In the genomic region with DNA sequence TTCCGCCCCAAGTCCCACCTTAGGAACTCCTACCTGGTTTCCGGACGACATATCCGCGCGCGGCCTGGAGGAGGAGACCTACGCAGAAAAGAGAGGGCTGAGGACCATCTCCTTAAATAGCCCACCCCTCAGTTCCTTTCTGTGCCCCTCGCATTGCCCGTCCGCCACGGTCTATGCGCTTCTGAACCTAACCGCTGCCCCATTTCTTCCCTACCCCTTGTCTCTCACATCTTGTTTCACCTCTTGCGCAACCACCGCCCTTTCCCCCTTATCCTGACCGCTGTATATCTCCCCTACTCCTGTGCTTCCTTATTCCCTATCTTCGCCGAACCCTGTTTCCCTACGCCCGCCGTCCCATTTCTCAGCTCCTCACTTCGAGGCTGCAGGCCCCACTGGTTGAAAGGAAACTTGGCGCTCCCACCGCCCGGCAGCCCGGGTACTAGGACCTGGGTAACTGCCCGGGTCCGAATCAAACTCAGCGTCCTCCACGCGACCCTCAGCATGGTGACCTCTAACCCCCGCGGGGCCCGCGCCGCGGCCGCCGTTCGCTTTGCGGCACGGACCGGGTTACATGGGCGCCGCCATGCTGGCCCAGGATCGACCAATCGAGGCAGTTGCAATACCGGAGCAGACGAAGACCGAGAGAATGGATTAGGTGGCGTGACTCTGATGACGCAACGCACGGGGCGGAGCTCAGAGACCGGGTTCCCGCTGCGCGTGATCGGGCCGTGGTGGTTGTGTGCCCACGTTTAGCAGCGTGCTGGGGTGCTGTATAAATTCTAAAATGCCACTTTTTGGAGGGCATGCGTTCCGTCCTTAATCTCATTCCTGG, we compare ENCODE assay signal across 1 cellular context.
TF ChIP-seq lines count a peak whose summit lies in the region.

A gene (minus strand): TSS at position 612 of the 832 bp plus-strand sequence. CDS start 109 bp downstream, at position 503.

TF ChIP-seq in K562, 482 proteins besides CTCF, POLR2A, EP300 and RAD21 (continued from another document and continues in another):
- TF ChIP-seq, protein P1, sequence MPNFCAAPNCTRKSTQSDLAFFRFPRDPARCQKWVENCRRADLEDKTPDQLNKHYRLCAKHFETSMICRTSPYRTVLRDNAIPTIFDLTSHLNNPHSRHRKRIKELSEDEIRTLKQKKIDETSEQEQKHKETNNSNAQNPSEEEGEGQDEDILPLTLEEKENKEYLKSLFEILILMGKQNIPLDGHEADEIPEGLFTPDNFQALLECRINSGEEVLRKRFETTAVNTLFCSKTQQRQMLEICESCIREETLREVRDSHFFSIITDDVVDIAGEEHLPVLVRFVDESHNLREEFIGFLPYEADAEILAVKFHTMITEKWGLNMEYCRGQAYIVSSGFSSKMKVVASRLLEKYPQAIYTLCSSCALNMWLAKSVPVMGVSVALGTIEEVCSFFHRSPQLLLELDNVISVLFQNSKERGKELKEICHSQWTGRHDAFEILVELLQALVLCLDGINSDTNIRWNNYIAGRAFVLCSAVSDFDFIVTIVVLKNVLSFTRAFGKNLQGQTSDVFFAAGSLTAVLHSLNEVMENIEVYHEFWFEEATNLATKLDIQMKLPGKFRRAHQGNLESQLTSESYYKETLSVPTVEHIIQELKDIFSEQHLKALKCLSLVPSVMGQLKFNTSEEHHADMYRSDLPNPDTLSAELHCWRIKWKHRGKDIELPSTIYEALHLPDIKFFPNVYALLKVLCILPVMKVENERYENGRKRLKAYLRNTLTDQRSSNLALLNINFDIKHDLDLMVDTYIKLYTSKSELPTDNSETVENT (CRISPR knock-in tag; IDR thresholded peaks at IDR 0.05) = no peak; the same call in 1 of the 2 replicates
- TF ChIP-seq, protein P2, sequence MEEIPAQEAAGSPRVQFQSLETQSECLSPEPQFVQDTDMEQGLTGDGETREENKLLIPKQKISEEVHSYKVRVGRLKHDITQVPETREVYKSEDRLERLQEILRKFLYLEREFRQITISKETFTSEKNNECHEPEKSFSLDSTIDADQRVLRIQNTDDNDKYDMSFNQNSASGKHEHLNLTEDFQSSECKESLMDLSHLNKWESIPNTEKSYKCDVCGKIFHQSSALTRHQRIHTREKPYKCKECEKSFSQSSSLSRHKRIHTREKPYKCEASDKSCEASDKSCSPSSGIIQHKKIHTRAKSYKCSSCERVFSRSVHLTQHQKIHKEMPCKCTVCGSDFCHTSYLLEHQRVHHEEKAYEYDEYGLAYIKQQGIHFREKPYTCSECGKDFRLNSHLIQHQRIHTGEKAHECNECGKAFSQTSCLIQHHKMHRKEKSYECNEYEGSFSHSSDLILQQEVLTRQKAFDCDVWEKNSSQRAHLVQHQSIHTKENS (CRISPR knock-in tag; IDR thresholded peaks at IDR 0.05) = no peak
- TF ChIP-seq TAL1 (IDR thresholded peaks at IDR 0.05) (0 out of 2 replicates have a peak, but pooled peaks have one; percentile 31), KLF1 (tag; IDR thresholded peaks at IDR 0.05) (peak; percentile 47), JUNB (CRISPR knock-in tag; conservative IDR thresholded peaks at IDR 0.05) (peak; percentile 91; the same call in 1 of the 2 replicates), HMG20B (CRISPR knock-in tag; IDR thresholded peaks at IDR 0.05) (0 out of 2 replicates have a peak, but pooled peaks have one; percentile 43), CBFA2T3 (IDR thresholded peaks at IDR 0.05) (peak; percentile 53), RAD51 (IDR thresholded peaks at IDR 0.05; ENCODE audit: borderline replicate concordance, low read depth) (peak; percentile 78), XRCC4 (IDR thresholded peaks at IDR 0.05; ENCODE audit: extremely low read depth, insufficient read depth, insufficient read length) (no peak), FOXA3 (CRISPR knock-in tag; conservative IDR thresholded peaks at IDR 0.05 in 1 of 2, IDR thresholded peaks at IDR 0.05 in 1 of 2) (no peak), POLR2H (tag; IDR thresholded peaks at IDR 0.05; ENCODE audit: low read depth) (peak; percentile 93), KAT2B (IDR thresholded peaks at IDR 0.05; ENCODE audit: low read depth, low read length) (no peak), MCM5 (IDR thresholded peaks at IDR 0.05; ENCODE audit: low read depth) (no peak), ZBED1 (IDR thresholded peaks at IDR 0.05) (no peak), GABPB1 (CRISPR knock-in tag; IDR thresholded peaks at IDR 0.05) (peak; percentile 88), HMGN3 (IDR thresholded peaks at IDR 0.05; ENCODE audit: borderline replicate concordance, extremely low read depth, insufficient read length, low read depth, low read length) (peak; percentile 87), ESRRB (CRISPR knock-in tag; IDR thresholded peaks at IDR 0.05; ENCODE audit: borderline replicate concordance) (no peak), POLR2AphosphoS2 (IDR thresholded peaks at IDR 0.05; ENCODE audit: low read length) (peak; percentile 96), MAFF (IDR thresholded peaks at IDR 0.05; ENCODE audit: low read length) (no peak), BDP1 (IDR thresholded peaks at IDR 0.05; ENCODE audit: insufficient read depth, insufficient read length) (no peak), FOXJ2 (tag; IDR thresholded peaks at IDR 0.05) (peak; percentile 80; the same call in 1 of the 2 replicates), ELF1 (tag; IDR thresholded peaks at IDR 0.05) (no peak), MTA3 (IDR thresholded peaks at IDR 0.05; ENCODE audit: borderline replicate concordance) (no peak; the same call in 1 of the 2 replicates)
- TF ChIP-seq, protein P3, sequence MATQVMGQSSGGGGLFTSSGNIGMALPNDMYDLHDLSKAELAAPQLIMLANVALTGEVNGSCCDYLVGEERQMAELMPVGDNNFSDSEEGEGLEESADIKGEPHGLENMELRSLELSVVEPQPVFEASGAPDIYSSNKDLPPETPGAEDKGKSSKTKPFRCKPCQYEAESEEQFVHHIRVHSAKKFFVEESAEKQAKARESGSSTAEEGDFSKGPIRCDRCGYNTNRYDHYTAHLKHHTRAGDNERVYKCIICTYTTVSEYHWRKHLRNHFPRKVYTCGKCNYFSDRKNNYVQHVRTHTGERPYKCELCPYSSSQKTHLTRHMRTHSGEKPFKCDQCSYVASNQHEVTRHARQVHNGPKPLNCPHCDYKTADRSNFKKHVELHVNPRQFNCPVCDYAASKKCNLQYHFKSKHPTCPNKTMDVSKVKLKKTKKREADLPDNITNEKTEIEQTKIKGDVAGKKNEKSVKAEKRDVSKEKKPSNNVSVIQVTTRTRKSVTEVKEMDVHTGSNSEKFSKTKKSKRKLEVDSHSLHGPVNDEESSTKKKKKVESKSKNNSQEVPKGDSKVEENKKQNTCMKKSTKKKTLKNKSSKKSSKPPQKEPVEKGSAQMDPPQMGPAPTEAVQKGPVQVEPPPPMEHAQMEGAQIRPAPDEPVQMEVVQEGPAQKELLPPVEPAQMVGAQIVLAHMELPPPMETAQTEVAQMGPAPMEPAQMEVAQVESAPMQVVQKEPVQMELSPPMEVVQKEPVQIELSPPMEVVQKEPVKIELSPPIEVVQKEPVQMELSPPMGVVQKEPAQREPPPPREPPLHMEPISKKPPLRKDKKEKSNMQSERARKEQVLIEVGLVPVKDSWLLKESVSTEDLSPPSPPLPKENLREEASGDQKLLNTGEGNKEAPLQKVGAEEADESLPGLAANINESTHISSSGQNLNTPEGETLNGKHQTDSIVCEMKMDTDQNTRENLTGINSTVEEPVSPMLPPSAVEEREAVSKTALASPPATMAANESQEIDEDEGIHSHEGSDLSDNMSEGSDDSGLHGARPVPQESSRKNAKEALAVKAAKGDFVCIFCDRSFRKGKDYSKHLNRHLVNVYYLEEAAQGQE (CRISPR knock-in tag; IDR thresholded peaks at IDR 0.05; ENCODE audit: low read depth) = peak; percentile 77; the same call in 1 of the 2 replicates
- TF ChIP-seq, protein P4, sequence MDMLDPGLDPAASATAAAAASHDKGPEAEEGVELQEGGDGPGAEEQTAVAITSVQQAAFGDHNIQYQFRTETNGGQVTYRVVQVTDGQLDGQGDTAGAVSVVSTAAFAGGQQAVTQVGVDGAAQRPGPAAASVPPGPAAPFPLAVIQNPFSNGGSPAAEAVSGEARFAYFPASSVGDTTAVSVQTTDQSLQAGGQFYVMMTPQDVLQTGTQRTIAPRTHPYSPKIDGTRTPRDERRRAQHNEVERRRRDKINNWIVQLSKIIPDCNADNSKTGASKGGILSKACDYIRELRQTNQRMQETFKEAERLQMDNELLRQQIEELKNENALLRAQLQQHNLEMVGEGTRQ (CRISPR knock-in tag; IDR thresholded peaks at IDR 0.05) = peak; percentile 68; the same call in 1 of the 2 replicates
- TF ChIP-seq, protein P5, sequence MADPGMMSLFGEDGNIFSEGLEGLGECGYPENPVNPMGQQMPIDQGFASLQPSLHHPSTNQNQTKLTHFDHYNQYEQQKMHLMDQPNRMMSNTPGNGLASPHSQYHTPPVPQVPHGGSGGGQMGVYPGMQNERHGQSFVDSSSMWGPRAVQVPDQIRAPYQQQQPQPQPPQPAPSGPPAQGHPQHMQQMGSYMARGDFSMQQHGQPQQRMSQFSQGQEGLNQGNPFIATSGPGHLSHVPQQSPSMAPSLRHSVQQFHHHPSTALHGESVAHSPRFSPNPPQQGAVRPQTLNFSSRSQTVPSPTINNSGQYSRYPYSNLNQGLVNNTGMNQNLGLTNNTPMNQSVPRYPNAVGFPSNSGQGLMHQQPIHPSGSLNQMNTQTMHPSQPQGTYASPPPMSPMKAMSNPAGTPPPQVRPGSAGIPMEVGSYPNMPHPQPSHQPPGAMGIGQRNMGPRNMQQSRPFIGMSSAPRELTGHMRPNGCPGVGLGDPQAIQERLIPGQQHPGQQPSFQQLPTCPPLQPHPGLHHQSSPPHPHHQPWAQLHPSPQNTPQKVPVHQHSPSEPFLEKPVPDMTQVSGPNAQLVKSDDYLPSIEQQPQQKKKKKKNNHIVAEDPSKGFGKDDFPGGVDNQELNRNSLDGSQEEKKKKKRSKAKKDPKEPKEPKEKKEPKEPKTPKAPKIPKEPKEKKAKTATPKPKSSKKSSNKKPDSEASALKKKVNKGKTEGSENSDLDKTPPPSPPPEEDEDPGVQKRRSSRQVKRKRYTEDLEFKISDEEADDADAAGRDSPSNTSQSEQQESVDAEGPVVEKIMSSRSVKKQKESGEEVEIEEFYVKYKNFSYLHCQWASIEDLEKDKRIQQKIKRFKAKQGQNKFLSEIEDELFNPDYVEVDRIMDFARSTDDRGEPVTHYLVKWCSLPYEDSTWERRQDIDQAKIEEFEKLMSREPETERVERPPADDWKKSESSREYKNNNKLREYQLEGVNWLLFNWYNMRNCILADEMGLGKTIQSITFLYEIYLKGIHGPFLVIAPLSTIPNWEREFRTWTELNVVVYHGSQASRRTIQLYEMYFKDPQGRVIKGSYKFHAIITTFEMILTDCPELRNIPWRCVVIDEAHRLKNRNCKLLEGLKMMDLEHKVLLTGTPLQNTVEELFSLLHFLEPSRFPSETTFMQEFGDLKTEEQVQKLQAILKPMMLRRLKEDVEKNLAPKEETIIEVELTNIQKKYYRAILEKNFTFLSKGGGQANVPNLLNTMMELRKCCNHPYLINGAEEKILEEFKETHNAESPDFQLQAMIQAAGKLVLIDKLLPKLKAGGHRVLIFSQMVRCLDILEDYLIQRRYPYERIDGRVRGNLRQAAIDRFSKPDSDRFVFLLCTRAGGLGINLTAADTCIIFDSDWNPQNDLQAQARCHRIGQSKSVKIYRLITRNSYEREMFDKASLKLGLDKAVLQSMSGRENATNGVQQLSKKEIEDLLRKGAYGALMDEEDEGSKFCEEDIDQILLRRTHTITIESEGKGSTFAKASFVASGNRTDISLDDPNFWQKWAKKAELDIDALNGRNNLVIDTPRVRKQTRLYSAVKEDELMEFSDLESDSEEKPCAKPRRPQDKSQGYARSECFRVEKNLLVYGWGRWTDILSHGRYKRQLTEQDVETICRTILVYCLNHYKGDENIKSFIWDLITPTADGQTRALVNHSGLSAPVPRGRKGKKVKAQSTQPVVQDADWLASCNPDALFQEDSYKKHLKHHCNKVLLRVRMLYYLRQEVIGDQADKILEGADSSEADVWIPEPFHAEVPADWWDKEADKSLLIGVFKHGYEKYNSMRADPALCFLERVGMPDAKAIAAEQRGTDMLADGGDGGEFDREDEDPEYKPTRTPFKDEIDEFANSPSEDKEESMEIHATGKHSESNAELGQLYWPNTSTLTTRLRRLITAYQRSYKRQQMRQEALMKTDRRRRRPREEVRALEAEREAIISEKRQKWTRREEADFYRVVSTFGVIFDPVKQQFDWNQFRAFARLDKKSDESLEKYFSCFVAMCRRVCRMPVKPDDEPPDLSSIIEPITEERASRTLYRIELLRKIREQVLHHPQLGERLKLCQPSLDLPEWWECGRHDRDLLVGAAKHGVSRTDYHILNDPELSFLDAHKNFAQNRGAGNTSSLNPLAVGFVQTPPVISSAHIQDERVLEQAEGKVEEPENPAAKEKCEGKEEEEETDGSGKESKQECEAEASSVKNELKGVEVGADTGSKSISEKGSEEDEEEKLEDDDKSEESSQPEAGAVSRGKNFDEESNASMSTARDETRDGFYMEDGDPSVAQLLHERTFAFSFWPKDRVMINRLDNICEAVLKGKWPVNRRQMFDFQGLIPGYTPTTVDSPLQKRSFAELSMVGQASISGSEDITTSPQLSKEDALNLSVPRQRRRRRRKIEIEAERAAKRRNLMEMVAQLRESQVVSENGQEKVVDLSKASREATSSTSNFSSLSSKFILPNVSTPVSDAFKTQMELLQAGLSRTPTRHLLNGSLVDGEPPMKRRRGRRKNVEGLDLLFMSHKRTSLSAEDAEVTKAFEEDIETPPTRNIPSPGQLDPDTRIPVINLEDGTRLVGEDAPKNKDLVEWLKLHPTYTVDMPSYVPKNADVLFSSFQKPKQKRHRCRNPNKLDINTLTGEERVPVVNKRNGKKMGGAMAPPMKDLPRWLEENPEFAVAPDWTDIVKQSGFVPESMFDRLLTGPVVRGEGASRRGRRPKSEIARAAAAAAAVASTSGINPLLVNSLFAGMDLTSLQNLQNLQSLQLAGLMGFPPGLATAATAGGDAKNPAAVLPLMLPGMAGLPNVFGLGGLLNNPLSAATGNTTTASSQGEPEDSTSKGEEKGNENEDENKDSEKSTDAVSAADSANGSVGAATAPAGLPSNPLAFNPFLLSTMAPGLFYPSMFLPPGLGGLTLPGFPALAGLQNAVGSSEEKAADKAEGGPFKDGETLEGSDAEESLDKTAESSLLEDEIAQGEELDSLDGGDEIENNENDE (IDR thresholded peaks at IDR 0.05; ENCODE audit: low read depth, low read length) = no peak
- TF ChIP-seq, protein P6, sequence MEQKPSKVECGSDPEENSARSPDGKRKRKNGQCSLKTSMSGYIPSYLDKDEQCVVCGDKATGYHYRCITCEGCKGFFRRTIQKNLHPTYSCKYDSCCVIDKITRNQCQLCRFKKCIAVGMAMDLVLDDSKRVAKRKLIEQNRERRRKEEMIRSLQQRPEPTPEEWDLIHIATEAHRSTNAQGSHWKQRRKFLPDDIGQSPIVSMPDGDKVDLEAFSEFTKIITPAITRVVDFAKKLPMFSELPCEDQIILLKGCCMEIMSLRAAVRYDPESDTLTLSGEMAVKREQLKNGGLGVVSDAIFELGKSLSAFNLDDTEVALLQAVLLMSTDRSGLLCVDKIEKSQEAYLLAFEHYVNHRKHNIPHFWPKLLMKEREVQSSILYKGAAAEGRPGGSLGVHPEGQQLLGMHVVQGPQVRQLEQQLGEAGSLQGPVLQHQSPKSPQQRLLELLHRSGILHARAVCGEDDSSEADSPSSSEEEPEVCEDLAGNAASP (IDR thresholded peaks at IDR 0.05) = no peak
- TF ChIP-seq, protein P7, sequence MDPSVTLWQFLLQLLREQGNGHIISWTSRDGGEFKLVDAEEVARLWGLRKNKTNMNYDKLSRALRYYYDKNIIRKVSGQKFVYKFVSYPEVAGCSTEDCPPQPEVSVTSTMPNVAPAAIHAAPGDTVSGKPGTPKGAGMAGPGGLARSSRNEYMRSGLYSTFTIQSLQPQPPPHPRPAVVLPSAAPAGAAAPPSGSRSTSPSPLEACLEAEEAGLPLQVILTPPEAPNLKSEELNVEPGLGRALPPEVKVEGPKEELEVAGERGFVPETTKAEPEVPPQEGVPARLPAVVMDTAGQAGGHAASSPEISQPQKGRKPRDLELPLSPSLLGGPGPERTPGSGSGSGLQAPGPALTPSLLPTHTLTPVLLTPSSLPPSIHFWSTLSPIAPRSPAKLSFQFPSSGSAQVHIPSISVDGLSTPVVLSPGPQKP (CRISPR knock-in tag; IDR thresholded peaks at IDR 0.05) = no peak
